In the genomic region with DNA sequence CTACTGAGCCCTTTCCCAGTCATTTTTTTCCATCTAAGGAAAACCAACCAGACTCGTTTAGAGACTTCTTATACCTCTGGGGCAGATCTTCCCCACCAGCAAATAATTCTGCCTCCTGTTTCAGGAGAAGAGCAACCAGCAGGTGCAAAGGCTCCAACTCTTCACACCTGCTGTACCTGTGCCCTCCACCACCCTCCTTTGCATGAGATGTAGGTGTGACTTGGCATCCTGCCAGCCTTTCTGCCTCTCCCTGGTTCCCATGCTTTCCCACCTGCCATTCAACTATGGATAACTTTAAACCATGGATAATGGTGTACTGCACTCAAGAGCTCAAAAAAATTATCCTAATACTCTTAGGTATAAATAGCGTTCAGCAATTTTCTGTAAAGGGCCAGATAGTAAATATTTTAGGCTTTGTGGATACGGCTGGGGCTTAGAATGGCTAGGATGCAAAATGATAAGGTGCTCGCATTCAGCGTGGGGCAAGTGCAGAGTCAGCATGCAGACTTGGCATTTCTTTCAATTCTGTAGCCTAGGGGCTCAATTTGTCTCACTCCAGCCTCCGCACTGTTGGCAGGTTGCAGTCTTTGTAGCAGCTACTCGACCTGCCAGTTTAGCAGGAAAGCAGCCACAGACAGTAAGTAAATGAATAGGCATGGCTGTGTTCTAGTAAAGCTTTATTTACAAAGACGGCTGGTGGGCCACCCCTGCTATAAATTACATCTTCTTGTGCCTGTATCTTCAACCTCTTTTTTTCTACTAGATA, we compare ENCODE assay signal across 19 cellular contexts.
DNase-seq lines count a peak whose midpoint lies in the region; ATAC-seq, FAIRE-seq and TF ChIP-seq lines count a peak whose summit lies in the region.
"Had no signal": no experiment of that assay in that cellular context is flagged by ENCODE, and none has a peak within 500 bp of the region (broad histone marks: within the 10 kb centered on the region; RNA-seq: fewer than 3 reads in every experiment).

No MANE protein-coding gene starts in this region.

- no peaks in the 10 kb centered on the region for H3K9me3 ChIP-seq in transverse colon
- no peaks in the 10 kb centered on the region for H3K9me3 ChIP-seq in HepG2 (ENCODE audit: low read length)
- H3K9me3 ChIP-seq: SJCRH30 had no signal

- H3K4me2 ChIP-seq in HepG2 (ENCODE audit: low read depth, low read length) = no peak overlapping the region

- H2AFZ ChIP-seq in HepG2 (ENCODE audit: low read length) = no peak overlapping the region
- H2AFZ ChIP-seq: GM23248 had no signal

- H3K4me1 ChIP-seq in transverse colon (no peaks in the 10 kb centered on the region), HepG2 (ENCODE audit: insufficient read depth, low read length) (no peaks in the 10 kb centered on the region)

- no peak for TF ChIP-seq POLR2A in transverse colon (IDR thresholded peaks at IDR 0.05)
- no peak for TF ChIP-seq POLR2A in HepG2 (IDR thresholded peaks at IDR 0.05; ENCODE audit: insufficient read depth in 1 of 2, low read depth in 2 of 2, low read length in 2 of 2)

- no peak for FAIRE-seq in HepG2 (lab: Jason Lieb, UNC)
- FAIRE-seq: GM18507 had no signal

- intact Hi-C loops in transverse colon (cut with DNase I; ENCODE audit: low total_unique reads) (no loop called here), HepG2 (cut with micrococcal nuclease; ENCODE audit: unreplicated experiment) (no loop called here)

- no peaks in the 10 kb centered on the region for H3K36me3 ChIP-seq in transverse colon
- H3K36me3 ChIP-seq in HepG2 (replicated peaks in 1 of 2; ENCODE audit: control insufficient read depth in 1 of 2, insufficient read depth in 2 of 2, low read length in 2 of 2) = no peaks in the 10 kb centered on the region

- 40 to 59% methylated on average over 1 to 8 of the region's 8 CpGs for WGBS in transverse colon (ENCODE audit: low coverage in 1 of 2), 2 donors
- WGBS in HepG2 (ENCODE audit: low lambda C conversion rate) = 13% methylated on average over 6 of the region's 8 CpGs

- peak; percentile 3 for DNase-seq in NCI-H2227 (lab: John Stamatoyannopoulos, UW; ENCODE audit: unreplicated experiment)
- DNase-seq in NCI-H2227 treated with DMSO at 0.1 percent for 48 hours (lab: John Stamatoyannopoulos, UW) = no peak
- peak; percentile 95 for DNase-seq in NCI-H2107 treated with DMSO at 0.1 percent for 48 hours (lab: John Stamatoyannopoulos, UW; ENCODE audit: unreplicated experiment)
- DNase-seq in SW480 (ENCODE audit: low spot score) = peak; percentile 53
- DNase-seq in transverse colon = peak; percentile 48
- DNase-seq in activated T-cell treated with anti-CD3 and anti-CD28 coated beads, Interleukin-2, amount 50 U/mL, for 4 hours = no peak
- DNase-seq in HepG2 (ENCODE audit: low spot score) = no peak
- DNase-seq: 8988T; CD4-positive, CD25-positive, alpha-beta regulatory T cell; effector memory CD8-positive, alpha-beta T cell; foreskin fibroblast; GM23248 had no signal

- no peaks in the 10 kb centered on the region for H3K4me1 Mint-ChIP-seq in activated T-cell treated with anti-CD3 and anti-CD28 coated beads, Interleukin-2, amount 50 U/mL, for 4 hours (ENCODE audit: low read depth)
- H3K4me1 Mint-ChIP-seq: activated naive CD4-positive, alpha-beta T cell treated with anti-CD3 and anti-CD28 coated beads, Interleukin-2, amount 50 U/mL, for 24 hours; CD4-positive, CD25-positive, alpha-beta regulatory T cell; memory B cell; neural crest cell had no signal

- BruUV-seq in HepG2 (replicated peaks; lab: Mats Ljungman, UMichigan) = no TSS peak

- H3K27ac ChIP-seq in transverse colon (no peak overlapping the region), HepG2 (ENCODE audit: extremely low read length, insufficient read depth, low read length) (no peak overlapping the region)
- H3K27ac ChIP-seq: GM23248, SJCRH30 had no signal

- H3K27me3 Mint-ChIP-seq in activated T-cell treated with anti-CD3 and anti-CD28 coated beads, Interleukin-2, amount 50 U/mL, for 4 hours (ENCODE audit: low read depth) = no peaks in the 10 kb centered on the region
- H3K27me3 Mint-ChIP-seq: activated naive CD4-positive, alpha-beta T cell treated with anti-CD3 and anti-CD28 coated beads, Interleukin-2, amount 50 U/mL, for 24 hours; CD4-positive, CD25-positive, alpha-beta regulatory T cell; memory B cell; stimulated activated naive CD8-positive, alpha-beta T cell treated with anti-CD3 and anti-CD28 coated beads, Interleukin-15, Interleukin-2, amounts not matched to agents 100 ng/mL and 50 ng/mL, for 24 hours had no signal

- H3K9ac ChIP-seq in HepG2 (ENCODE audit: insufficient read depth, low read depth, low read length) = no peak overlapping the region
- H3K9ac ChIP-seq: GM23248 had no signal

- TF ChIP-seq CTCF in transverse colon (IDR thresholded peaks at IDR 0.05) = no peak
- TF ChIP-seq CTCF in HepG2 (CRISPR knock-in tag; IDR thresholded peaks at IDR 0.05) = no peak

- no peak overlapping the region for H3K4me3 Mint-ChIP-seq in activated T-cell treated with anti-CD3 and anti-CD28 coated beads, Interleukin-2, amount 50 U/mL, for 4 hours
- H3K4me3 Mint-ChIP-seq: activated naive CD4-positive, alpha-beta T cell treated with anti-CD3 and anti-CD28 coated beads, Interleukin-2, amount 50 U/mL, for 24 hours; CD4-positive, CD25-positive, alpha-beta regulatory T cell; effector memory CD8-positive, alpha-beta T cell; memory B cell; neural crest cell; stimulated activated naive CD8-positive, alpha-beta T cell treated with anti-CD3 and anti-CD28 coated beads, Interleukin-15, Interleukin-2, amounts not matched to agents 100 ng/mL and 50 ng/mL, for 24 hours had no signal

- in situ Hi-C loops in transverse colon (cut with MboI; ENCODE audit: low pct_ligation_motif_present in 1 of 4, low pct_unique_long_range_greater_than_20kb in 1 of 4, low sequenced_read_pairs in 3 of 4) (no loop called here), HepG2 (cut with HindIII; ENCODE audit: extremely low pct_ligation_motif_present, low pct_unique_long_range_greater_than_20kb) (no loop called here)

- H3K9me3 Mint-ChIP-seq in activated T-cell treated with anti-CD3 and anti-CD28 coated beads, Interleukin-2, amount 50 U/mL, for 4 hours = no peaks in the 10 kb centered on the region
- H3K9me3 Mint-ChIP-seq: activated naive CD4-positive, alpha-beta T cell treated with anti-CD3 and anti-CD28 coated beads, Interleukin-2, amount 50 U/mL, for 24 hours; CD4-positive, CD25-positive, alpha-beta regulatory T cell; effector memory CD8-positive, alpha-beta T cell; memory B cell; stimulated activated naive CD8-positive, alpha-beta T cell treated with anti-CD3 and anti-CD28 coated beads, Interleukin-15, Interleukin-2, amounts not matched to agents 100 ng/mL and 50 ng/mL, for 24 hours had no signal

- POLR2A ChIA-PET in HepG2 (lab: Yijun Ruan, JAX) = no interaction called here

- TF ChIP-seq RAD21 in HepG2 (CRISPR knock-in tag; IDR thresholded peaks at IDR 0.05) = no peak

- no peaks in the 10 kb centered on the region for H3K79me2 ChIP-seq in HepG2 (ENCODE audit: insufficient read depth, low read length)

- CTCF ChIA-PET in HepG2 (lab: Yijun Ruan, JAX; ENCODE audit: low intra/inter-chr PET ratio, low total read pairs) = no interaction called here

- TF ChIP-seq EP300 in transverse colon (IDR thresholded peaks at IDR 0.05; ENCODE audit: low read depth) (no peak), HepG2 (IDR thresholded peaks at IDR 0.05; ENCODE audit: low read depth in 2 of 2, low read length in 2 of 2) (no peak), HepG2 (CRISPR knock-in tag; IDR thresholded peaks at IDR 0.05; ENCODE audit: borderline replicate concordance) (no peak)

- H4K20me1 ChIP-seq in HepG2 (ENCODE audit: insufficient read depth, low read length) = no peaks in the 10 kb centered on the region

- no peak for ATAC-seq in GM21576 (IDR thresholded peaks at IDR 0.05; ENCODE audit: unreplicated experiment)
- ATAC-seq in activated T-cell treated with anti-CD3 and anti-CD28 coated beads, Interleukin-2, amount 50 U/mL, for 4 hours = no peak
- ATAC-seq in HepG2 = no peak
- ATAC-seq: effector memory CD8-positive, alpha-beta T cell had no signal

- H3K4me3 ChIP-seq in transverse colon (no peak overlapping the region), HepG2 (replicated peaks in 1 of 3; ENCODE audit: insufficient read depth in 1 of 3, low read depth in 2 of 3, low read length in 3 of 3) (no peak overlapping the region)
- H3K4me3 ChIP-seq: GM23248, SJCRH30 had no signal

- no peaks in the 10 kb centered on the region for H3K27me3 ChIP-seq in transverse colon
- no peaks in the 10 kb centered on the region for H3K27me3 ChIP-seq in HepG2 (ENCODE audit: control insufficient read depth in 1 of 2, insufficient read depth in 2 of 2, low read length in 2 of 2)
- H3K27me3 ChIP-seq: SJCRH30 had no signal

- H3K36me3 Mint-ChIP-seq in activated T-cell treated with anti-CD3 and anti-CD28 coated beads, Interleukin-2, amount 50 U/mL, for 4 hours (ENCODE audit: insufficient read depth) = no peaks in the 10 kb centered on the region
- H3K36me3 Mint-ChIP-seq: activated naive CD4-positive, alpha-beta T cell treated with anti-CD3 and anti-CD28 coated beads, Interleukin-2, amount 50 U/mL, for 24 hours; CD4-positive, CD25-positive, alpha-beta regulatory T cell had no signal

TF ChIP-seq in HepG2, 621 proteins besides CTCF, POLR2A, EP300 and RAD21 (continues in another document):
- TF ChIP-seq HNRNPLL (IDR thresholded peaks at IDR 0.05; ENCODE audit: low read depth, low read length, poor library complexity, severe bottlenecking) (no peak), ZNF550 (CRISPR knock-in tag; IDR thresholded peaks at IDR 0.05; ENCODE audit: borderline replicate concordance) (no peak), ZNF773 (CRISPR knock-in tag; IDR thresholded peaks at IDR 0.05; ENCODE audit: borderline replicate concordance) (no peak)
- TF ChIP-seq, protein P1, sequence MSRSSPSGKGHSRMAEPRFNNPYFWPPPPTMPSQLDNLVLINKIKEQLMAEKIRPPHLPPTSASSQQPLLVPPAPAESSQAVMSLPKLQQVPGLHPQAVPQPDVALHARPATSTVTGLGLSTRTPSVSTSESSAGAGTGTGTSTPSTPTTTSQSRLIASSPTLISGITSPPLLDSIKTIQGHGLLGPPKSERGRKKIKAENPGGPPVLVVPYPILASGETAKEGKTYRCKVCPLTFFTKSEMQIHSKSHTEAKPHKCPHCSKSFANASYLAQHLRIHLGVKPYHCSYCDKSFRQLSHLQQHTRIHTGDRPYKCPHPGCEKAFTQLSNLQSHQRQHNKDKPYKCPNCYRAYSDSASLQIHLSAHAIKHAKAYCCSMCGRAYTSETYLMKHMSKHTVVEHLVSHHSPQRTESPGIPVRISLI (CRISPR knock-in tag; IDR thresholded peaks at IDR 0.05; ENCODE audit: borderline replicate concordance) = no peak

Comparison
In these comparisons a context has a peak if more than half of its experiments do, and no peak if none do; other contexts are left out.
1. DNase-seq: peak in NCI-H2227 (single experiment), NCI-H2107 treated with DMSO at 0.1 percent for 48 hours (single experiment), SW480 (single experiment) and transverse colon (single experiment); none in NCI-H2227 treated with DMSO at 0.1 percent for 48 hours (single experiment), activated T-cell treated with anti-CD3 and anti-CD28 coated beads, Interleukin-2, amount 50 U/mL, for 4 hours (single experiment) and HepG2 (single experiment).